28 cellular contexts compared by ENCODE assay signal in genomic region chr10:76029782-76030181, GRCh38.
"Had no signal": no experiment of that assay in that cellular context is flagged by ENCODE, and none has a peak within 500 bp of the region (broad histone marks: within the 10 kb centered on the region; RNA-seq: fewer than 3 reads in every experiment).

No MANE protein-coding gene starts in this region.

- H3K36me3 ChIP-seq: colonic mucosa, esophagus muscularis mucosa, esophagus squamous epithelium, gastrocnemius medialis, gastroesophageal sphincter, heart left ventricle, heart right ventricle had no signal

- FAIRE-seq: colon, endometrium, endothelial cell of umbilical vein, frontal cortex had no signal

- DNase-seq: colonic mucosa; cortex of kidney; dermis blood vessel endothelial cell; dorsolateral prefrontal cortex; effector CD4-positive, alpha-beta T cell; effector CD8-positive, alpha-beta T cell; effector memory CD4-positive, alpha-beta T cell; effector memory CD8-positive, alpha-beta T cell; endodermal cell; erythroblast; esophagus squamous epithelium; foreskin fibroblast; foreskin keratinocyte; foreskin melanocyte; gastrocnemius medialis; glutamatergic neuron; head of caudate nucleus; heart left ventricle; heart right ventricle had no signal

- ATAC-seq: effector memory CD8-positive, alpha-beta T cell; esophagus mucosa; foreskin keratinocyte; gastrocnemius medialis; gastroesophageal sphincter; heart left ventricle; heart right ventricle had no signal

- H3K4me3 ChIP-seq: colonic mucosa, coronary artery, dorsolateral prefrontal cortex, esophagus muscularis mucosa, esophagus squamous epithelium, gastrocnemius medialis, gastroesophageal sphincter, heart left ventricle, heart right ventricle had no signal

- H3K27ac ChIP-seq: colonic mucosa, coronary artery, dorsolateral prefrontal cortex, epithelial cell of prostate, esophagus muscularis mucosa, esophagus squamous epithelium, foreskin keratinocyte, gastrocnemius medialis, gastroesophageal sphincter, heart left ventricle, heart right ventricle had no signal

- H3K9me3 ChIP-seq: colonic mucosa, esophagus muscularis mucosa, esophagus squamous epithelium, gastrocnemius medialis, gastroesophageal sphincter, heart left ventricle, heart right ventricle had no signal

- H3K4me1 ChIP-seq: colonic mucosa, foreskin keratinocyte had no signal

- H3K27me3 ChIP-seq: colonic mucosa, esophagus muscularis mucosa, esophagus squamous epithelium, gastrocnemius medialis, gastroesophageal sphincter, heart left ventricle, heart right ventricle had no signal
